10 cellular contexts compared by ENCODE assay signal in genomic region chr7:43362652-43363428, GRCh38.
A peak's percentile ranks its signal among the peaks of the same experiment; 100 is the strongest.
DNase-seq lines count a peak whose midpoint lies in the region.
"Had no signal": no experiment of that assay in that cellular context is flagged by ENCODE, and none has a peak within 500 bp of the region (broad histone marks: within the 10 kb centered on the region; RNA-seq: fewer than 3 reads in every experiment).

No MANE protein-coding gene starts in this region.

- no peaks in the 10 kb centered on the region for H3K27me3 ChIP-seq in H7 (ENCODE audit: control insufficient read depth, insufficient read depth, low read length)

- no peaks in the 10 kb centered on the region for H3K36me3 ChIP-seq in H7 (replicated peaks; ENCODE audit: control insufficient read depth, insufficient read depth, low read length)

- no peak overlapping the region for H3K4me3 ChIP-seq in H7 (ENCODE audit: insufficient read depth, low read depth, low read length)

- peak; percentile 7 to 26 for DNase-seq in NOMO-1 (lab: John Stamatoyannopoulos, UW; ENCODE audit: unreplicated experiment in 2 of 2)
- DNase-seq in NOMO-1 treated with dmso at 0.1 percent for 144 hours (lab: John Stamatoyannopoulos, UW; ENCODE audit: unreplicated experiment), result no peak
- peak; percentile 61 for DNase-seq in NCI-H774 (lab: John Stamatoyannopoulos, UW)
- peak; percentile 66 for DNase-seq in fibroblast of gingiva (ENCODE audit: low read depth)
- peak; percentile 23 for DNase-seq in smooth muscle cell of the brain vasculature (ENCODE audit: low read depth, low spot score)
- no peak for DNase-seq in HuH-7 (ENCODE audit: low spot score)
- DNase-seq in AML-193 (lab: John Stamatoyannopoulos, UW), result no peak
- DNase-seq in H7, result no peak
- DNase-seq: activated CD4-positive, alpha-beta T cell treated with anti-CD3 and anti-CD28 coated beads, Interleukin-2, amount 10 ng/mL, durations not matched to agents 7 days and 5 days; stimulated activated naive CD8-positive, alpha-beta T cell treated with anti-CD3 and anti-CD28 coated beads, Interleukin-15, Interleukin-2, amounts not matched to agents 100 U/mL and 50 U/mL, for 24 hours had no signal

Comparison
In these comparisons a context has a peak if more than half of its experiments do, and no peak if none do; other contexts are left out.
1. DNase-seq: peak in NOMO-1 (2 of 2), NCI-H774 (single experiment), fibroblast of gingiva (single experiment) and smooth muscle cell of the brain vasculature (single experiment); none in NOMO-1 treated with dmso at 0.1 percent for 144 hours (single experiment), HuH-7 (single experiment), AML-193 (0 of 2) and H7 (single experiment).